34 cellular contexts compared by ENCODE assay signal in genomic region chr4:54495091-54495490, GRCh38.
A peak's percentile ranks its signal among the peaks of the same experiment; 100 is the strongest.
DNase-seq lines count a peak whose midpoint lies in the region; ATAC-seq and TF ChIP-seq lines count a peak whose summit lies in the region.
"Had no signal": no experiment of that assay in that cellular context is flagged by ENCODE, and none has a peak within 500 bp of the region (broad histone marks: within the 10 kb centered on the region; RNA-seq: fewer than 3 reads in every experiment).

No MANE protein-coding gene starts in this region.

- intact Hi-C loops in PC-3 (cut with micrococcal nuclease) (no loop called here), ovary (cut with DNase I) (no loop called here)

- H3K4me3 ChIP-seq in PC-3 (ENCODE audit: low read length), result no peak overlapping the region
- H3K4me3 ChIP-seq in neural progenitor cell, result no peak overlapping the region
- H3K4me3 ChIP-seq in ovary, result no peak overlapping the region
- H3K4me3 ChIP-seq: BLaER1 treated with 17β-estradiol and CSF1 and Interleukin-3, amounts not matched to agents 10 nM and 100 nM; breast epithelium; colonic mucosa; left ventricle myocardium inferior; skin epidermis; stomach; thyroid gland had no signal

- H4K20me1 ChIP-seq in PC-3 (ENCODE audit: low read length), result no peaks in the 10 kb centered on the region
- no peaks in the 10 kb centered on the region for H4K20me1 ChIP-seq in neural progenitor cell (ENCODE audit: low read depth)
- H4K20me1 ChIP-seq: BLaER1 treated with 17β-estradiol and CSF1 and Interleukin-3, amounts not matched to agents 10 nM and 100 nM had no signal

- H3K79me2 ChIP-seq in PC-3 (ENCODE audit: low read length) (no peaks in the 10 kb centered on the region), neural progenitor cell (ENCODE audit: low read depth) (no peaks in the 10 kb centered on the region)

- peak overlapping the region; percentile 70 for H3K27ac Mint-ChIP-seq in neural progenitor cell
- H3K27ac Mint-ChIP-seq: activated CD8-positive, alpha-beta T cell treated with anti-CD3 and anti-CD28 coated beads, Interleukin-2, amount 10 ng/mL, durations not matched to agents 7 days and 5 days; mesothelial cell of epicardium; naive thymus-derived CD4-positive, alpha-beta T cell had no signal

- H3K27ac ChIP-seq in PC-3 (ENCODE audit: low read length) (no peak overlapping the region), neural progenitor cell (no peak overlapping the region), ovary (no peak overlapping the region)
- H3K27ac ChIP-seq: BLaER1 treated with 17β-estradiol and CSF1 and Interleukin-3, amounts not matched to agents 10 nM and 100 nM; breast epithelium; colonic mucosa; KMS-11; left ventricle myocardium inferior; skin epidermis; stomach; thyroid gland had no signal

- WGBS in ovary, 3 donors, result 89 to 91% (median 89%) methylated on average over 7 of the region's 7 CpGs

- H3K4me2 ChIP-seq in PC-3 (ENCODE audit: low read length) (no peak overlapping the region), neural progenitor cell (peak overlapping the region; percentile 20)
- H3K4me2 ChIP-seq: BLaER1 treated with 17β-estradiol and CSF1 and Interleukin-3, amounts not matched to agents 10 nM and 100 nM; KMS-11 had no signal

- H3K9me3 ChIP-seq in PC-3 (ENCODE audit: low read length), result no peaks in the 10 kb centered on the region
- no peaks in the 10 kb centered on the region for H3K9me3 ChIP-seq in neural progenitor cell (ENCODE audit: low read depth)
- H3K9me3 ChIP-seq in ovary, result no peaks in the 10 kb centered on the region
- H3K9me3 ChIP-seq: breast epithelium, colonic mucosa, left ventricle myocardium inferior, stomach, thyroid gland had no signal

- TF ChIP-seq POLR2A in ovary (IDR thresholded peaks at IDR 0.05), result no peak

- H3K9ac ChIP-seq in PC-3 (ENCODE audit: low read length), result no peak overlapping the region
- H3K9ac ChIP-seq in neural progenitor cell, result no peak overlapping the region
- H3K9ac ChIP-seq: BLaER1 treated with 17β-estradiol and CSF1 and Interleukin-3, amounts not matched to agents 10 nM and 100 nM; KMS-11 had no signal

- POLR2A ChIA-PET in PC-3 (lab: Charles Lee; ENCODE audit: unreplicated experiment), result no interaction called here

- H3K4me3 Mint-ChIP-seq in neural progenitor cell, result peak overlapping the region; percentile 54
- H3K4me3 Mint-ChIP-seq: activated CD8-positive, alpha-beta T cell treated with anti-CD3 and anti-CD28 coated beads, Interleukin-2, amount 10 ng/mL, durations not matched to agents 7 days and 5 days; immature natural killer cell; mesothelial cell of epicardium had no signal

- H3K4me1 ChIP-seq in PC-3 (ENCODE audit: insufficient read depth, low read length) (peaks cover 21% of the 10 kb centered on the region), neural progenitor cell (peaks cover 13% of the 10 kb centered on the region), ovary (ENCODE audit: insufficient read depth) (no peaks in the 10 kb centered on the region)
- H3K4me1 ChIP-seq: breast epithelium, colonic mucosa, left ventricle myocardium inferior, stomach, thyroid gland had no signal

- TF ChIP-seq CTCF in PC-3 (conservative IDR thresholded peaks at IDR 0.05; ENCODE audit: low read depth, low read length), result no peak
- no peak for TF ChIP-seq CTCF in neural progenitor cell (IDR thresholded peaks at IDR 0.05)
- TF ChIP-seq CTCF in ovary (IDR thresholded peaks at IDR 0.05), result no peak

- no peaks in the 10 kb centered on the region for H3K36me3 Mint-ChIP-seq in neural progenitor cell
- H3K36me3 Mint-ChIP-seq: mesothelial cell of epicardium; naive thymus-derived CD4-positive, alpha-beta T cell had no signal

- BruUV-seq in PC-3 (replicated peaks; lab: Mats Ljungman, UMichigan), result no TSS peak

- CTCF ChIA-PET in PC-3 (lab: Charles Lee), result no interaction called here

- no peaks in the 10 kb centered on the region for H3F3A ChIP-seq in PC-3 (ENCODE audit: low read length, unreplicated experiment)
- peaks cover 8% of the 10 kb centered on the region for H3F3A ChIP-seq in neural progenitor cell (ENCODE audit: low read depth)

- no peaks in the 10 kb centered on the region for H3K9me2 ChIP-seq in PC-3 (replicated peaks; ENCODE audit: low read length)

- peaks cover 16% of the 10 kb centered on the region for H3K27me3 ChIP-seq in PC-3 (ENCODE audit: low read length)
- H3K27me3 ChIP-seq in neural progenitor cell, result no peaks in the 10 kb centered on the region
- no peaks in the 10 kb centered on the region for H3K27me3 ChIP-seq in ovary
- H3K27me3 ChIP-seq: BLaER1 treated with 17β-estradiol and CSF1 and Interleukin-3, amounts not matched to agents 10 nM and 100 nM; breast epithelium; colonic mucosa; stomach; thyroid gland had no signal

- peaks cover 4% of the 10 kb centered on the region for H3K27me3 Mint-ChIP-seq in neural progenitor cell (ENCODE audit: insufficient read depth, low read depth)

- H3K4me1 Mint-ChIP-seq in neural progenitor cell, result peaks cover 26% of the 10 kb centered on the region

- no peak for ATAC-seq in PC-3
- ATAC-seq: activated CD8-positive, alpha-beta T cell treated with anti-CD3 and anti-CD28 coated beads, Interleukin-2, amount 10 ng/mL, durations not matched to agents 7 days and 5 days; HCT116; naive thymus-derived CD4-positive, alpha-beta T cell; Right ventricle myocardium inferior; SK-N-SH treated with all-trans-retinoic acid at 6 μM for 48 hours had no signal

- DNase-seq in AG20443 (ENCODE audit: low spot score) (peak; percentile 43), PC-3 (peak; percentile 29), ecto neural progenitor cell (ENCODE audit: low spot score) (peak; percentile 52), neural progenitor cell (ENCODE audit: low spot score) (peak; percentile 59), anterior cingulate cortex (lab: John Stamatoyannopoulos, UW) (no peak), KG1 (lab: John Stamatoyannopoulos, UW) (no peak), ovary (no peak)
- DNase-seq in activated CD8-positive, alpha-beta memory T cell treated with anti-CD3 and anti-CD28 coated beads for 24 hours, result no peak
- DNase-seq: ACHN; activated CD8-positive, alpha-beta T cell treated with anti-CD3 and anti-CD28 coated beads, Interleukin-2, amount 10 ng/mL, durations not matched to agents 7 days and 5 days; activated gamma-delta T cell treated with Interleukin-2 at 50 U/mL for 16 hours; activated T-cell treated with anti-CD3 and anti-CD28 coated beads, Interleukin-2, amount 50 U/mL, for 1 hour; colonic mucosa; DMS53; hypothalamus; immature natural killer cell; left ventricle myocardium inferior; naive thymus-derived CD4-positive, alpha-beta T cell; NCI-H1436 treated with DMSO at 0.1 percent for 48 hours; NCI-H446 treated with DMSO at 0.1 percent for 48 hours; occipital lobe; OCI-M1; stimulated activated CD4-positive, alpha-beta T cell treated with anti-CD3 and anti-CD28 coated beads, Interleukin-2, amount 100 ng/mL, for 24 hours; stomach; T-helper 2 cell; thyroid gland had no signal

- no peak for TF ChIP-seq EP300 in ovary (IDR thresholded peaks at IDR 0.05)

- peaks cover 7% of the 10 kb centered on the region for H3K9me3 Mint-ChIP-seq in neural progenitor cell
- H3K9me3 Mint-ChIP-seq: mesothelial cell of epicardium had no signal

- no peak overlapping the region for H2AFZ ChIP-seq in PC-3 (ENCODE audit: low read length)
- H2AFZ ChIP-seq in neural progenitor cell (replicated peaks), result no peak overlapping the region

- H3K36me3 ChIP-seq in PC-3 (ENCODE audit: low read depth, low read length), result no peaks in the 10 kb centered on the region
- H3K36me3 ChIP-seq in neural progenitor cell, result no peaks in the 10 kb centered on the region
- no peaks in the 10 kb centered on the region for H3K36me3 ChIP-seq in ovary
- H3K36me3 ChIP-seq: BLaER1 treated with 17β-estradiol and CSF1 and Interleukin-3, amounts not matched to agents 10 nM and 100 nM; breast epithelium; colonic mucosa; left ventricle myocardium inferior; stomach; thyroid gland had no signal

Comparison
In these comparisons a context has a peak if more than half of its experiments do, and no peak if none do; other contexts are left out.
1. DNase-seq: peak in AG20443 (single experiment), PC-3 (single experiment), ecto neural progenitor cell (single experiment) and neural progenitor cell (single experiment); none in anterior cingulate cortex (0 of 58), activated CD8-positive, alpha-beta memory T cell treated with anti-CD3 and anti-CD28 coated beads for 24 hours (single experiment), KG1 (single experiment) and ovary (0 of 5).